Comparison of ENCODE assay signal across 21 cellular contexts in the genomic region with DNA sequence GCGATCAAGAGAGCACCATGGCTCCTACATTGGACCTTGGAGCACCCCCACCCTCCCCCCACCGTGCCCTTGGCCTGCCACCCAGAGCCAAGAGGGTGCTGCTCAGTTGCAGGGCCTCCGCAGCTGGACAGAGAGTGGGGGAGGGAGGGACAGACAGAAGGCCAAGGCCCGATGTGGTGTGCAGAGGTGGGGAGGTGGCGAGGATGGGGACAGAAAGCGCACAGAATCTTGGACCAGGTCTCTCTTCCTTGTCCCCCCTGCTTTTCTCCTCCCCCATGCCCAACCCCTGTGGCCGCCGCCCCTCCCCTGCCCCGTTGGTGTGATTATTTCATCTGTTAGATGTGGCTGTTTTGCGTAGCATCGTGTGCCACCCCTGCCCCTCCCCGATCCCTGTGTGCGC. TPM values are rescaled to one million over a fixed set of nuclear protein-coding genes. Genes with fewer than 3 reads are reported as not detected.
DNase-seq lines count a peak whose midpoint lies in the region; ATAC-seq and TF ChIP-seq lines count a peak whose summit lies in the region.
"Had no signal": no experiment of that assay in that cellular context is flagged by ENCODE, and none has a peak within 500 bp of the region (broad histone marks: within the 10 kb centered on the region; RNA-seq: fewer than 3 reads in every experiment).

No MANE protein-coding gene starts in this region.

- H3K4me2 ChIP-seq in GM23338 (no peak overlapping the region), osteoblast (ENCODE audit: insufficient read depth, low read length) (no peak overlapping the region)

- H3K9me3 ChIP-seq in A673 (ENCODE audit: low read depth, low read length, poor library complexity, severe bottlenecking) = no peaks in the 10 kb centered on the region
- no peaks in the 10 kb centered on the region for H3K9me3 ChIP-seq in osteoblast (ENCODE audit: low read depth, low read length)
- H3K9me3 ChIP-seq: gastroesophageal sphincter had no signal

- CTCF ChIA-PET in A673 (lab: Charles Lee) = no interaction called here

- intact Hi-C loops in A673 (cut with micrococcal nuclease; ENCODE audit: unreplicated experiment) = no loop called here

- POLR2A ChIA-PET in A673 (lab: Charles Lee; ENCODE audit: low non-redundant PET) = no interaction called here

- TF ChIP-seq CTCF in A673 (conservative IDR thresholded peaks at IDR 0.05; ENCODE audit: low read depth, low read length) (no peak), GM23338 (conservative IDR thresholded peaks at IDR 0.05; ENCODE audit: low read depth in 2 of 2) (no peak), osteoblast (IDR thresholded peaks at IDR 0.05; ENCODE audit: extremely low read depth, low read depth, low read length) (no peak)

- no peaks in the 10 kb centered on the region; the same call in 1 of the 2 replicates for H4K20me1 ChIP-seq in GM23338 (replicated peaks; ENCODE audit: insufficient read depth)
- no peaks in the 10 kb centered on the region for H4K20me1 ChIP-seq in osteoblast (ENCODE audit: insufficient read depth, low read length)

- BruUV-seq in A673 (replicated peaks; lab: Mats Ljungman, UMichigan) = no TSS peak

- H2AFZ ChIP-seq in GM23338 (no peak overlapping the region), osteoblast (ENCODE audit: low read length) (no peak overlapping the region)

- H3K4me1 Mint-ChIP-seq in GM23338 = peaks cover 57% of the 10 kb centered on the region
- H3K4me1 Mint-ChIP-seq in central memory CD8-positive, alpha-beta T cell = peaks cover 59% of the 10 kb centered on the region
- peaks cover 65% of the 10 kb centered on the region for H3K4me1 Mint-ChIP-seq in activated T-cell treated with anti-CD3 and anti-CD28 coated beads, Interleukin-2, amount 50 U/mL, for 24 hours (ENCODE audit: low read depth)

- H3K27ac Mint-ChIP-seq in GM23338 = no peak overlapping the region; the same call in 1 of the 2 replicates
- peak overlapping the region; percentile 99 for H3K27ac Mint-ChIP-seq in central memory CD8-positive, alpha-beta T cell (ENCODE audit: low read depth)
- H3K27ac Mint-ChIP-seq in activated T-cell treated with anti-CD3 and anti-CD28 coated beads, Interleukin-2, amount 50 U/mL, for 24 hours = no peak overlapping the region

- peaks cover 31% of the 10 kb centered on the region for H3K4me1 ChIP-seq in A673 (ENCODE audit: insufficient read depth, low read length, poor library complexity, severe bottlenecking)
- H3K4me1 ChIP-seq in GM23338 (ENCODE audit: insufficient read depth) = peaks cover 25% of the 10 kb centered on the region
- peaks cover 26% of the 10 kb centered on the region for H3K4me1 ChIP-seq in osteoblast (ENCODE audit: insufficient read depth, low read length)

- H3K4me3 Mint-ChIP-seq in GM23338 = no peak overlapping the region
- H3K4me3 Mint-ChIP-seq in central memory CD8-positive, alpha-beta T cell = no peak overlapping the region
- H3K4me3 Mint-ChIP-seq in activated T-cell treated with anti-CD3 and anti-CD28 coated beads, Interleukin-2, amount 50 U/mL, for 24 hours = no peak overlapping the region

- no peaks in the 10 kb centered on the region for H3K9me2 ChIP-seq in GM23338 (ENCODE audit: insufficient read depth)

- H3K79me2 ChIP-seq in GM23338 (replicated peaks; ENCODE audit: insufficient read depth) (0 out of 2 replicates have a peak, but pooled peaks cover 10% of the 10 kb centered on the region), osteoblast (ENCODE audit: insufficient read depth, low read length) (peaks cover 7% of the 10 kb centered on the region)

- peaks cover 36% of the 10 kb centered on the region for H3K36me3 ChIP-seq in A673 (ENCODE audit: insufficient read depth, low read length, poor library complexity, severe bottlenecking)
- no peaks in the 10 kb centered on the region for H3K36me3 ChIP-seq in GM23338 (ENCODE audit: insufficient read depth)
- H3K36me3 ChIP-seq in osteoblast (ENCODE audit: insufficient read depth, low read length) = peaks cover 44% of the 10 kb centered on the region

- ATAC-seq in GM23338 (no peak), HG03520 (IDR thresholded peaks at IDR 0.05; ENCODE audit: unreplicated experiment) (no peak), HG02970 (IDR thresholded peaks at IDR 0.05; ENCODE audit: low FRiP score, unreplicated experiment) (no peak)
- no peak for ATAC-seq in central memory CD8-positive, alpha-beta T cell (replicated peaks; ENCODE audit: extremely low read depth, poor library complexity, severe bottlenecking)
- ATAC-seq: gastroesophageal sphincter, natural killer cell, SK-N-SH treated with all-trans-retinoic acid at 6 μM for 48 hours had no signal

- peaks cover 36% of the 10 kb centered on the region for H3K36me3 Mint-ChIP-seq in GM23338 (ENCODE audit: low read depth)
- H3K36me3 Mint-ChIP-seq in central memory CD8-positive, alpha-beta T cell (ENCODE audit: insufficient read depth) = peaks cover 28% of the 10 kb centered on the region
- H3K36me3 Mint-ChIP-seq in activated T-cell treated with anti-CD3 and anti-CD28 coated beads, Interleukin-2, amount 50 U/mL, for 24 hours (ENCODE audit: low read depth) = peaks cover 72% of the 10 kb centered on the region
- H3K36me3 Mint-ChIP-seq: natural killer cell had no signal

- DNase-seq in A673 (ENCODE audit: low spot score) = no peak
- no peak for DNase-seq in GM23338 (ENCODE audit: low spot score)
- no peak for DNase-seq in central memory CD8-positive, alpha-beta T cell (ENCODE audit: low spot score in 2 of 2)
- DNase-seq in osteoblast (ENCODE audit: insufficient read length, low spot score, missing footprints) = no peak
- no peak for DNase-seq in activated T-cell treated with anti-CD3 and anti-CD28 coated beads, Interleukin-2, amount 50 U/mL, for 24 hours
- no peak for DNase-seq in HK-2 (ENCODE audit: unreplicated experiment)
- DNase-seq: activated CD4-positive, alpha-beta T cell treated with anti-CD3 and anti-CD28 coated beads, Interleukin-2, amount 50 U/mL, for 4 hours; activated T-cell treated with anti-CD3 and anti-CD28 coated beads, Interleukin-2, amount 50 U/mL, for 48 hours; AML-193; amniotic stem cell; DMS 273 treated with DMSO at 0.1 percent for 48 hours; natural killer cell; NCI-H2029; NCI-H510A treated with DMSO at 0.1 percent for 48 hours had no signal

- peaks cover 36% of the 10 kb centered on the region for H3F3A ChIP-seq in GM23338 (replicated peaks; ENCODE audit: low read depth)

- peaks cover 55% of the 10 kb centered on the region for H3K27me3 Mint-ChIP-seq in GM23338 (ENCODE audit: insufficient read depth, low read depth, poor library complexity)
- H3K27me3 Mint-ChIP-seq in central memory CD8-positive, alpha-beta T cell = no peaks in the 10 kb centered on the region
- H3K27me3 Mint-ChIP-seq in activated T-cell treated with anti-CD3 and anti-CD28 coated beads, Interleukin-2, amount 50 U/mL, for 24 hours = no peaks in the 10 kb centered on the region

- H3K4me3 ChIP-seq in A673 (ENCODE audit: low read depth, low read length, poor library complexity, severe bottlenecking) (no peak overlapping the region), GM23338 (no peak overlapping the region), osteoblast (ENCODE audit: insufficient read depth, low read length) (no peak overlapping the region)
- H3K4me3 ChIP-seq: gastroesophageal sphincter had no signal

- H3K27ac ChIP-seq in A673 (ENCODE audit: low read depth, low read length, poor library complexity, severe bottlenecking) (peak overlapping the region; percentile 39), GM23338 (ENCODE audit: low read depth) (0 out of 2 replicates have a peak overlapping the region, but pooled peaks have one; percentile 7), osteoblast (ENCODE audit: low read depth, low read length) (peak overlapping the region; percentile 82)

- no peaks in the 10 kb centered on the region for H3K27me3 ChIP-seq in A673 (replicated peaks; ENCODE audit: insufficient read depth, low read depth, low read length, poor library complexity)
- no peaks in the 10 kb centered on the region for H3K27me3 ChIP-seq in GM23338 (ENCODE audit: insufficient read depth)
- no peaks in the 10 kb centered on the region for H3K27me3 ChIP-seq in osteoblast (ENCODE audit: insufficient read depth, low read length)
- H3K27me3 ChIP-seq: gastroesophageal sphincter had no signal

- H3K9me3 Mint-ChIP-seq in GM23338 = peaks cover 6% of the 10 kb centered on the region; the same call in 2 of the 3 replicates
- H3K9me3 Mint-ChIP-seq in central memory CD8-positive, alpha-beta T cell = no peaks in the 10 kb centered on the region
- no peaks in the 10 kb centered on the region for H3K9me3 Mint-ChIP-seq in activated T-cell treated with anti-CD3 and anti-CD28 coated beads, Interleukin-2, amount 50 U/mL, for 24 hours
- H3K9me3 Mint-ChIP-seq: natural killer cell had no signal

TF ChIP-seq in GM23338, 12 proteins besides CTCF, POLR2A, EP300 and RAD21:
- no peak for TF ChIP-seq EZH2 (IDR thresholded peaks at IDR 0.05; ENCODE audit: low read depth, unreplicated experiment)

RNA-seq across cellular contexts. Expression of a gene that starts 1.8 kb away (rescaled TPM):
- not detected in 2 replicates for total RNA-seq in A673 (2021)
- total RNA-seq in GM23338 (2014; rRNA removed; shearing (Covaris generic)) = not detected in 2 replicates
- polyA plus RNA-seq in GM23338 (2016; fragmentation: Nextera tagmentation; extraction: Ambion mirVana) = not detected in 2 replicates
- total RNA-seq in osteoblast = not detected in 2 replicates
- total RNA-seq: endothelial cell of umbilical vein, gastroesophageal sphincter, lower leg skin, natural killer cell, subcutaneous adipose tissue had no signal
- polyA plus RNA-seq: endothelial cell of umbilical vein had no signal

RNA-seq across cellular contexts. Expression of a gene that starts 2.0 kb away (rescaled TPM):
- total RNA-seq in A673 (2021) (226 and 260 TPM in 2 replicates), osteoblast (81.4 and 93.4 TPM in 2 replicates)
- 186 and 204 TPM in 2 replicates for total RNA-seq in GM23338 (2014; rRNA removed; shearing (Covaris generic))
- 262 and 285 TPM in 2 replicates for polyA plus RNA-seq in GM23338 (2016; fragmentation: Nextera tagmentation; extraction: Ambion mirVana)

RNA-seq across cellular contexts. Expression of a gene that starts 9.4 kb away (rescaled TPM):
- 2.3 and 3.3 TPM in 2 replicates for total RNA-seq in A673 (2021)
- total RNA-seq in GM23338 (2014; rRNA removed; shearing (Covaris generic)) = 24.7 and 25.3 TPM in 2 replicates
- polyA plus RNA-seq in GM23338 (2016; fragmentation: Nextera tagmentation; extraction: Ambion mirVana) = 35.4 and 40.6 TPM in 2 replicates
- total RNA-seq in osteoblast = 0.29 and 0.36 TPM in 2 replicates

RNA-seq across cellular contexts. Expression of a gene that starts 14.0 kb away (rescaled TPM):
- total RNA-seq in A673 (2021) (139 and 144 TPM in 2 replicates), osteoblast (10.3 and 14.1 TPM in 2 replicates)
- total RNA-seq in GM23338 (2014; rRNA removed; shearing (Covaris generic)) = 49.6 and 52.8 TPM in 2 replicates
- polyA plus RNA-seq in GM23338 (2016; fragmentation: Nextera tagmentation; extraction: Ambion mirVana) = 27.2 and 29.5 TPM in 2 replicates

RNA-seq across cellular contexts. Expression of a gene that starts 27.4 kb away (rescaled TPM):
- total RNA-seq in A673 (2021) (138 and 155 TPM in 2 replicates), osteoblast (8.5 and 13.4 TPM in 2 replicates)
- 50.8 and 53.5 TPM in 2 replicates for total RNA-seq in GM23338 (2014; rRNA removed; shearing (Covaris generic))
- polyA plus RNA-seq in GM23338 (2016; fragmentation: Nextera tagmentation; extraction: Ambion mirVana) = 43.5 and 50.0 TPM in 2 replicates

Comparison
In these comparisons a context has a peak if more than half of its experiments do, and no peak if none do; other contexts are left out.
1. H3K27ac ChIP-seq: peak in every context shown above with its lines; median percentile 82 in osteoblast; 39 in A673; 7 in GM23338.